Comparison of ENCODE assay signal across 12 cellular contexts in the genomic region with DNA sequence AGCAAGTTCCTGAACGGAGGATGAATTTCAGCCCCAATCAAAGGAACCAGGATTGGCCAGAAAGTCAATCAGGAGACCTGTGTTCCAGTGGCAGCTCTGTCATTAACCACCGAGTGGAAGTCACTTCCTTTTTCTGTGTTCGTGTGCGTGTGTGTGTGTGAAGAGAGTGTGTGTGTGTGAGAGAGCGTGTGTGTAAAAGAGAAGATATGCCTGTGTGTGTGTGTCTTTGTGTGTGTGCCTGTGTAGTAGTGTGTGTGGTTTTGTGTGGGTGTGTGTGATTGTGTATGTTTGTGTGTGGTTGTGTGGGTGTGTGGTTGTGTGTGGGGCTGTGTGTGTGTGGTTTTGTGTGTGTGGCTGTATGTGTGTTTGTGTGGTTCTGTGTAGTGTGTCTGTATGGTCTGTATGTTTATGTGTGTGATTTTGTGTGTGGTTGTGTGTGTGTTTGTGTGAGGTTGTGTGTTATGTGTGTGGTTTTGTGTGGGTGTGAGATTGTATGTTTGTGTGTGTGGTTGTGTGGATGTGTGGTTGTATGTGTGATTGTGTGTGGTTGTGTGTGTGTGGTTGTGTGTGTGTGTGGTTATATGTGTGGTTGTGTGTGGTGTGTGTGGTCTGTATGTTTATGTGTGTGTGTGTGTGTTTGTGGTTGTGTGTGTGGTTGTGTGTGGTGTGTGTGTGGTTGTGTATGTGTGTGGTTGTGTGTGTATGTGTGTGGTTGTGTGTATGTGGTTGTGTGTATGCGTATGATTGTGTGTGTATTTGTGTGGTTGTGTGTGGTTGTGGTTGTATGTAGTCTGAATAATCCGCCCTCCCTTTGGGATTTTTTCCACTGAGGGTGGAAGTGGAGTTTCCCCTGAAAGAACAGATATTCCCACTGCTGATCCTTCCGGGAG.
DNase-seq lines count a peak whose midpoint lies in the region; ATAC-seq lines count a peak whose summit lies in the region.
"Had no signal": no experiment of that assay in that cellular context is flagged by ENCODE, and none has a peak within 500 bp of the region (broad histone marks: within the 10 kb centered on the region; RNA-seq: fewer than 3 reads in every experiment).

No MANE protein-coding gene starts in this region.

- H2BK12ac ChIP-seq in trophoblast cell (ENCODE audit: low read length): no peak overlapping the region

- 100% methylated on average over 1 of the region's 8 CpGs for WGBS in trophoblast cell (ENCODE audit: extremely low coverage, insufficient coverage, insufficient read length)

- peak overlapping the region; percentile 18 for H3K4me3 Mint-ChIP-seq in activated CD4-positive, alpha-beta T cell treated with anti-CD3 and anti-CD28 coated beads, Interleukin-2, amount 10 ng/mL, durations not matched to agents 7 days and 5 days
- no peak overlapping the region for H3K4me3 Mint-ChIP-seq in activated naive CD8-positive, alpha-beta T cell treated with anti-CD3 and anti-CD28 coated beads, Interleukin-2, amount 10 ng/mL, durations not matched to agents 7 days and 5 days
- no peak overlapping the region for H3K4me3 Mint-ChIP-seq in effector memory CD8-positive, alpha-beta T cell
- H3K4me3 Mint-ChIP-seq: HFFc6 had no signal

- H3K79me2 ChIP-seq in trophoblast cell (ENCODE audit: control insufficient read depth, insufficient read depth, low read length, poor library complexity): no peaks in the 10 kb centered on the region

- H2AK5ac ChIP-seq in trophoblast cell (ENCODE audit: low read length): no peak overlapping the region

- peaks cover 3% of the 10 kb centered on the region for H3K27me3 Mint-ChIP-seq in activated CD4-positive, alpha-beta T cell treated with anti-CD3 and anti-CD28 coated beads, Interleukin-2, amount 10 ng/mL, durations not matched to agents 7 days and 5 days
- H3K27me3 Mint-ChIP-seq in activated naive CD8-positive, alpha-beta T cell treated with anti-CD3 and anti-CD28 coated beads, Interleukin-2, amount 10 ng/mL, durations not matched to agents 7 days and 5 days: peaks cover 8% of the 10 kb centered on the region
- peaks cover 26 to 36% of the 10 kb centered on the region in 2 donors for H3K27me3 Mint-ChIP-seq in effector memory CD8-positive, alpha-beta T cell

- H4K8ac ChIP-seq in trophoblast cell (ENCODE audit: low read depth, low read length): no peak overlapping the region

- no peak overlapping the region for H3K23ac ChIP-seq in trophoblast cell (ENCODE audit: low read length)

- H3K18ac ChIP-seq in trophoblast cell (ENCODE audit: low read length): no peak overlapping the region

- CTCF ChIA-PET in activated CD4-positive, alpha-beta T cell treated with anti-CD3 and anti-CD28 coated beads, Interleukin-2, amount 10 ng/mL, durations not matched to agents 7 days and 5 days (lab: Charles Lee): interaction anchor here (1.3 kb wide), 1 partner anchor 13 kb away, joined by 5 read pairs; no protein-coding TSS in a partner anchor

- DNase-seq in activated CD4-positive, alpha-beta T cell treated with anti-CD3 and anti-CD28 coated beads, Interleukin-2, amount 10 ng/mL, durations not matched to agents 7 days and 5 days: no peak
- DNase-seq in activated CD4-positive, alpha-beta T cell treated with anti-CD3 and anti-CD28 coated beads for 4 hours: no peak
- peak; percentile 49 to 61 for DNase-seq in Kasumi-1 (lab: John Stamatoyannopoulos, UW)
- DNase-seq in activated naive CD8-positive, alpha-beta T cell treated with anti-CD3 and anti-CD28 coated beads, Interleukin-2, amount 10 ng/mL, durations not matched to agents 7 days and 5 days: no peak
- no peak for DNase-seq in trophoblast cell
- no peak for DNase-seq in retina
- DNase-seq in effector CD4-positive, alpha-beta T cell: no peak
- DNase-seq in effector memory CD8-positive, alpha-beta T cell: no peak
- DNase-seq: ACHN, Calu3, HFFc6, NCI-H510A treated with DMSO at 0.1 percent for 48 hours had no signal

- no peak overlapping the region for H3K14ac ChIP-seq in trophoblast cell (ENCODE audit: low read length)

- no peaks in the 10 kb centered on the region for H3K36me3 ChIP-seq in trophoblast cell (ENCODE audit: control insufficient read depth in 1 of 2, insufficient read depth in 2 of 2, low read length in 2 of 2)

- H3K9me3 Mint-ChIP-seq in activated CD4-positive, alpha-beta T cell treated with anti-CD3 and anti-CD28 coated beads, Interleukin-2, amount 10 ng/mL, durations not matched to agents 7 days and 5 days: peaks cover 8% of the 10 kb centered on the region
- H3K9me3 Mint-ChIP-seq in activated naive CD8-positive, alpha-beta T cell treated with anti-CD3 and anti-CD28 coated beads, Interleukin-2, amount 10 ng/mL, durations not matched to agents 7 days and 5 days: peaks cover 8% of the 10 kb centered on the region
- H3K9me3 Mint-ChIP-seq in effector memory CD8-positive, alpha-beta T cell: peaks cover 0 to 9% of the 10 kb centered on the region in 2 donors

- H3K4me2 ChIP-seq in trophoblast cell (ENCODE audit: low read length): no peak overlapping the region

- H3K36me3 Mint-ChIP-seq in activated CD4-positive, alpha-beta T cell treated with anti-CD3 and anti-CD28 coated beads, Interleukin-2, amount 10 ng/mL, durations not matched to agents 7 days and 5 days (ENCODE audit: low read depth): peaks cover 5% of the 10 kb centered on the region
- peaks cover 6% of the 10 kb centered on the region for H3K36me3 Mint-ChIP-seq in activated naive CD8-positive, alpha-beta T cell treated with anti-CD3 and anti-CD28 coated beads, Interleukin-2, amount 10 ng/mL, durations not matched to agents 7 days and 5 days
- no peaks in the 10 kb centered on the region for H3K36me3 Mint-ChIP-seq in effector memory CD8-positive, alpha-beta T cell (ENCODE audit: insufficient read depth)

- no peak overlapping the region for H4K91ac ChIP-seq in trophoblast cell (ENCODE audit: low read depth, low read length)

- ATAC-seq in activated naive CD8-positive, alpha-beta T cell treated with anti-CD3 and anti-CD28 coated beads, Interleukin-2, amount 10 ng/mL, durations not matched to agents 7 days and 5 days (ENCODE audit: low read depth): no peak
- ATAC-seq in effector memory CD8-positive, alpha-beta T cell (replicated peaks): no peak

- POLR2A ChIA-PET in activated CD4-positive, alpha-beta T cell treated with anti-CD3 and anti-CD28 coated beads, Interleukin-2, amount 10 ng/mL, durations not matched to agents 7 days and 5 days (lab: Charles Lee): no interaction called here
- POLR2A ChIA-PET in activated naive CD8-positive, alpha-beta T cell treated with anti-CD3 and anti-CD28 coated beads, Interleukin-2, amount 10 ng/mL, durations not matched to agents 7 days and 5 days (lab: Charles Lee): no interaction called here

- H3K4me1 Mint-ChIP-seq in activated CD4-positive, alpha-beta T cell treated with anti-CD3 and anti-CD28 coated beads, Interleukin-2, amount 10 ng/mL, durations not matched to agents 7 days and 5 days: peaks cover 6% of the 10 kb centered on the region
- H3K4me1 Mint-ChIP-seq in activated naive CD8-positive, alpha-beta T cell treated with anti-CD3 and anti-CD28 coated beads, Interleukin-2, amount 10 ng/mL, durations not matched to agents 7 days and 5 days: peaks cover 8% of the 10 kb centered on the region
- H3K4me1 Mint-ChIP-seq in effector memory CD8-positive, alpha-beta T cell (ENCODE audit: low read depth in 2 of 2): peaks cover 0 to 7% of the 10 kb centered on the region in 2 donors

- H2AFZ ChIP-seq in trophoblast cell (ENCODE audit: insufficient read depth, low read length, poor library complexity): no peak overlapping the region

- H3K27ac ChIP-seq in trophoblast cell (ENCODE audit: low read depth, low read length): no peak overlapping the region

- H4K12ac ChIP-seq in trophoblast cell (ENCODE audit: low read depth, low read length): no peak overlapping the region

- no peak overlapping the region for H2BK5ac ChIP-seq in trophoblast cell (ENCODE audit: low read depth, low read length, poor library complexity)

- H2BK120ac ChIP-seq in trophoblast cell (ENCODE audit: insufficient read depth, low read length, poor library complexity): no peak overlapping the region

- H3K4ac ChIP-seq in trophoblast cell (ENCODE audit: low read depth, low read length): no peak overlapping the region

- no peak overlapping the region for H3K9ac ChIP-seq in trophoblast cell (ENCODE audit: low read length)

- H3K4me1 ChIP-seq in trophoblast cell (ENCODE audit: control insufficient read depth in 1 of 2, insufficient read depth in 2 of 2, low read length in 2 of 2): no peaks in the 10 kb centered on the region

- peak overlapping the region; percentile 56 for H3K4me3 ChIP-seq in trophoblast cell (ENCODE audit: low read depth, low read length)

- no peaks in the 10 kb centered on the region for H3K27me3 ChIP-seq in trophoblast cell (ENCODE audit: insufficient read depth, low read length)

- no peaks in the 10 kb centered on the region for H3K79me1 ChIP-seq in trophoblast cell (ENCODE audit: low read length)

- H3K9me3 ChIP-seq in trophoblast cell (ENCODE audit: insufficient read depth, low read depth, low read length): no peaks in the 10 kb centered on the region

- H3K27ac Mint-ChIP-seq in activated CD4-positive, alpha-beta T cell treated with anti-CD3 and anti-CD28 coated beads, Interleukin-2, amount 10 ng/mL, durations not matched to agents 7 days and 5 days: no peak overlapping the region
- peak overlapping the region; percentile 53 for H3K27ac Mint-ChIP-seq in activated naive CD8-positive, alpha-beta T cell treated with anti-CD3 and anti-CD28 coated beads, Interleukin-2, amount 10 ng/mL, durations not matched to agents 7 days and 5 days
- H3K27ac Mint-ChIP-seq in effector memory CD8-positive, alpha-beta T cell: no peak overlapping the region
- H3K27ac Mint-ChIP-seq: HFFc6 had no signal

Comparison
In these comparisons a context has a peak if more than half of its experiments do, and no peak if none do; other contexts are left out.
1. DNase-seq: peak in Kasumi-1 (2 of 2); none in activated CD4-positive, alpha-beta T cell treated with anti-CD3 and anti-CD28 coated beads, Interleukin-2, amount 10 ng/mL, durations not matched to agents 7 days and 5 days (single experiment), activated CD4-positive, alpha-beta T cell treated with anti-CD3 and anti-CD28 coated beads for 4 hours (0 of 2), activated naive CD8-positive, alpha-beta T cell treated with anti-CD3 and anti-CD28 coated beads, Interleukin-2, amount 10 ng/mL, durations not matched to agents 7 days and 5 days (single experiment), trophoblast cell (0 of 2), retina (single experiment), effector CD4-positive, alpha-beta T cell (single experiment) and effector memory CD8-positive, alpha-beta T cell (0 of 3).